1 cellular context compared by ENCODE assay signal in genomic region chr6:36886948-36887347, GRCh38.
TF ChIP-seq lines count a peak whose summit lies in the region.

No MANE protein-coding gene starts in this region.

TF ChIP-seq in K562, 482 proteins besides CTCF, POLR2A, EP300 and RAD21 (continues in another document):
- TF ChIP-seq ZNF592 (IDR thresholded peaks at IDR 0.05) (peak; percentile 34; the same call in 1 of the 2 replicates), THRB (CRISPR knock-in tag; conservative IDR thresholded peaks at IDR 0.05) (no peak), HDAC1 (IDR thresholded peaks at IDR 0.05) (peak; percentile 6 to 66; a peak in 2 of 4 replicates), SNIP1 (IDR thresholded peaks at IDR 0.05; ENCODE audit: low read depth) (0 out of 2 replicates have a peak, but pooled peaks have one; percentile 55), CXXC5 (CRISPR knock-in tag; IDR thresholded peaks at IDR 0.05) (peak; percentile 49), SMARCA5 (IDR thresholded peaks at IDR 0.05) (peak; percentile 35; the same call in 1 of the 2 replicates), HOMEZ (CRISPR knock-in tag; IDR thresholded peaks at IDR 0.05) (no peak), PKNOX1 (IDR thresholded peaks at IDR 0.05) (0 out of 2 replicates have a peak, but pooled peaks have one; percentile 11), SMAD4 (CRISPR knock-in tag; conservative IDR thresholded peaks at IDR 0.05) (0 out of 2 replicates have a peak, but pooled peaks have one; percentile 35), PBX2 (CRISPR knock-in tag; IDR thresholded peaks at IDR 0.05; ENCODE audit: low read depth) (no peak), PBX2 (tag; conservative IDR thresholded peaks at IDR 0.05; ENCODE audit: low read depth) (no peak), ZNF766 (CRISPR knock-in tag; conservative IDR thresholded peaks at IDR 0.05) (0 out of 2 replicates have a peak, but pooled peaks have one; percentile 42), SRF (CRISPR knock-in tag; IDR thresholded peaks at IDR 0.05) (0 out of 4 replicates have a peak, but pooled peaks of 1 of the 2 experiments have one; percentile 11), MLLT1 (IDR thresholded peaks at IDR 0.05) (peak; percentile 94 to 96), ZFX (CRISPR knock-in tag; IDR thresholded peaks at IDR 0.05) (no peak), SUPT5H (IDR thresholded peaks at IDR 0.05) (peak; percentile 78), ZNF444 (CRISPR knock-in tag; IDR thresholded peaks at IDR 0.05) (no peak), NFRKB (IDR thresholded peaks at IDR 0.05; ENCODE audit: low read depth) (peak; percentile 67; the same call in 1 of the 2 replicates), HLTF (IDR thresholded peaks at IDR 0.05) (peak; percentile 86; the same call in 1 of the 2 replicates), RBM22 (IDR thresholded peaks at IDR 0.05; ENCODE audit: low read depth, low read length, poor library complexity, severe bottlenecking) (no peak), ZNF316 (IDR thresholded peaks at IDR 0.05) (peak; percentile 85), TAF1 (IDR thresholded peaks at IDR 0.05; ENCODE audit: control insufficient read depth, extremely low read depth, insufficient read depth, low read length, severe bottlenecking) (peak; percentile 26), NBN (IDR thresholded peaks at IDR 0.05; ENCODE audit: low read depth) (peak; percentile 64; the same call in 1 of the 2 replicates), SRSF9 (IDR thresholded peaks at IDR 0.05; ENCODE audit: borderline replicate concordance, low read depth, low read length) (no peak), FOXJ3 (CRISPR knock-in tag; IDR thresholded peaks at IDR 0.05) (no peak), LARP7 (IDR thresholded peaks at IDR 0.05) (peak; percentile 48; the same call in 1 of the 2 replicates), HINFP (tag; conservative IDR thresholded peaks at IDR 0.05; ENCODE audit: low read depth) (no peak), PATZ1 (CRISPR knock-in tag; IDR thresholded peaks at IDR 0.05; ENCODE audit: borderline replicate concordance) (no peak)
